Comparison of ENCODE assay signal across 1 cellular context in genomic region chr7:138979226-138979979, GRCh38.
TF ChIP-seq lines count a peak whose summit lies in the region.

No MANE protein-coding gene starts in this region.

TF ChIP-seq in endothelial cell of umbilical vein, 7 proteins besides CTCF, POLR2A, EP300 and RAD21:
- TF ChIP-seq MYC (IDR thresholded peaks at IDR 0.05; ENCODE audit: low read depth, low read length) (no peak), POLR2AphosphoS5 (IDR thresholded peaks at IDR 0.05; ENCODE audit: insufficient read depth, low read depth, low read length) (no peak), JUN (IDR thresholded peaks at IDR 0.05; ENCODE audit: borderline replicate concordance, insufficient read depth, insufficient read length, low read depth) (no peak), GATA2 (IDR thresholded peaks at IDR 0.05; ENCODE audit: insufficient read depth, insufficient read length, low read depth, low read length) (no peak), EZH2 (IDR thresholded peaks at IDR 0.05; ENCODE audit: borderline replicate concordance, low read depth, low read length, severe bottlenecking) (no peak), FOS (IDR thresholded peaks at IDR 0.05; ENCODE audit: borderline replicate concordance, insufficient read depth, low read length) (no peak), MAX (IDR thresholded peaks at IDR 0.05; ENCODE audit: insufficient read depth, insufficient read length) (no peak)
